ENCODE assay signal across 20 cellular contexts in the genomic region with DNA sequence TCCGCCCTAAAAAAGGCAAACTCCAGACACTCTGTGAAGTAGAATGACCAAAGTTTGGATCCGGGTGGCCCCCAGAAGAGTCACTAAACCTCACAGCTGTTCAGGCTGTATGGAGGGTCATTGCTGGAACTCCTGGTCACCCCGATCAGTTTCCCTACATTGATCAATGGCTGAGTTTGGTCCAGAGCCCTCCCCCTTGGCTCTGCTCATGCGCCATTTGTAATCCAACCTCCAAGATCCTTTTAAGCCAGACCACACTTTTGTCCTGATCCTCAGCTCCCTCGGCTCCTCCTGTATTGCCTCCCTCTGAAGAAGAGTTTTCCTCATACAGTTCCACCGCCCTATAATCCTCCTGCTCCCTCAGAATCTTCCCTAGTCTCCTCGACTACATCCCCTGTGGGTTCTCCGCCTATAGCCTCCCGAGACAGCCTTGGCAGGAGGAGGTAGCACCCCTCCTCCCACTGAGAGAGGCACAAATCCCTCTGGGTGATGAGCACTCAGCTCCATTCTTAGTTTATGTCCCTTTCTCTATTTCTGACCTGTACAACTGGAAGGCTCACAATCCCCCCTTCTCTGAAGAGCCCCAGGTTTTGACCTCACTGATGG. TPM values are rescaled to one million over a fixed set of nuclear protein-coding genes. Genes with fewer than 3 reads are reported as not detected.
DNase-seq lines count a peak whose midpoint lies in the region; ATAC-seq, FAIRE-seq and TF ChIP-seq lines count a peak whose summit lies in the region.
"Had no signal": no experiment of that assay in that cellular context is flagged by ENCODE, and none has a peak within 500 bp of the region (broad histone marks: within the 10 kb centered on the region; RNA-seq: fewer than 3 reads in every experiment).

No MANE protein-coding gene starts in this region.

- H3K79me1 ChIP-seq in H1 (ENCODE audit: low read depth, low read length) = no peaks in the 10 kb centered on the region
- no peaks in the 10 kb centered on the region for H3K79me1 ChIP-seq in neuronal stem cell (ENCODE audit: low read depth, low read length)

- H3K9ac ChIP-seq in H1 (replicated peaks in 1 of 4; ENCODE audit: extremely low read depth in 1 of 4, low read depth in 3 of 4, low read length in 3 of 4) (no peak overlapping the region), neuronal stem cell (ENCODE audit: low read depth, low read length, poor library complexity) (no peak overlapping the region)
- H3K9ac ChIP-seq: KMS-11 had no signal

- no peak overlapping the region for H3K56ac ChIP-seq in H1 (replicated peaks; ENCODE audit: insufficient read length, low read depth, low read length)

- no peaks in the 10 kb centered on the region for H3K27me3 ChIP-seq in CD8-positive, alpha-beta T cell (ENCODE audit: insufficient read depth, low read length)
- H3K27me3 ChIP-seq in H1 (replicated peaks in 1 of 4; ENCODE audit: control insufficient read depth in 3 of 4, extremely low read depth in 1 of 4, insufficient read depth in 3 of 4, low read length in 3 of 4) (no peaks in the 10 kb centered on the region), neuronal stem cell (ENCODE audit: control insufficient read depth in 3 of 3, insufficient read depth in 3 of 3, low read depth in 1 of 3, low read length in 3 of 3) (no peaks in the 10 kb centered on the region)

- peak in 1 of 7 experiments; percentile 43 for DNase-seq in CD8-positive, alpha-beta T cell
- DNase-seq in T-helper 17 cell (no peak), H1 (ENCODE audit: low read depth in 1 of 2, low spot score in 2 of 2) (no peak), neuronal stem cell (ENCODE audit: low spot score) (no peak), chondrocyte (ENCODE audit: low spot score) (no peak), DMS153 treated with DMSO at 0.1 percent for 48 hours (lab: John Stamatoyannopoulos, UW; ENCODE audit: unreplicated experiment) (no peak)
- no peak for DNase-seq in stimulated activated CD4-positive, alpha-beta T cell treated with anti-CD3 and anti-CD28 coated beads, Interleukin-1b, Interleukin-23, amount 100 ng/mL, for 48 hours
- DNase-seq: DMS79, GOT3, NCI-H1105, NCI-H2029 treated with DMSO at 0.1 percent for 48 hours, NCI-H226, NCI-H510A treated with DMSO at 0.1 percent for 48 hours, NCI-H748 treated with DMSO at 0.1 percent for 48 hours, SIG-M5 had no signal

- H3K14ac ChIP-seq in H1 (ENCODE audit: insufficient read length) (no peak overlapping the region), neuronal stem cell (ENCODE audit: low read length) (no peak overlapping the region)

- peaks cover 4% of the 10 kb centered on the region for H3K4me1 Mint-ChIP-seq in CD8-positive, alpha-beta T cell (ENCODE audit: low read depth)
- H3K4me1 Mint-ChIP-seq in T-helper 17 cell = peaks cover 6% of the 10 kb centered on the region
- peaks cover 3% of the 10 kb centered on the region for H3K4me1 Mint-ChIP-seq in chondrocyte (ENCODE audit: low read depth)

- H3K36me3 ChIP-seq in CD8-positive, alpha-beta T cell (ENCODE audit: insufficient read depth, low read length) = no peaks in the 10 kb centered on the region
- H3K36me3 ChIP-seq in H1 (ENCODE audit: control insufficient read depth in 2 of 4, insufficient read depth in 4 of 4, low read length in 3 of 4) (no peaks in the 10 kb centered on the region), neuronal stem cell (replicated peaks in 1 of 2; ENCODE audit: control insufficient read depth in 2 of 2, insufficient read depth in 2 of 2, low read length in 2 of 2) (no peaks in the 10 kb centered on the region)

- ATAC-seq in CD8-positive, alpha-beta T cell = no peak
- ATAC-seq in T-helper 17 cell (no peak), GM18519 (IDR thresholded peaks at IDR 0.05; ENCODE audit: low FRiP score, unreplicated experiment) (no peak)

- 79% methylated on average over 9 of the region's 9 CpGs; no CpG with 5 or more reads in 1 of the 2 experiments for whole genome bisulfite sequencing in H1 (ENCODE audit: extremely low coverage in 1 of 2, insufficient coverage in 1 of 2, insufficient read length in 1 of 2, insufficient replicate concordance in 2 of 2, low coverage in 1 of 2, low lambda C conversion rate in 2 of 2, missing lambda C conversion rate in 1 of 2), 2 experiments
- no CpG with 5 or more reads among the region's 9 CpGs for WGBS in neuronal stem cell (ENCODE audit: extremely low coverage in 2 of 2, insufficient read length in 2 of 2, insufficient replicate concordance in 1 of 2), 2 donors

- no peak overlapping the region for H3K4me3 ChIP-seq in CD8-positive, alpha-beta T cell (ENCODE audit: low read depth, low read length)
- H3K4me3 ChIP-seq in H1 (ENCODE audit: extremely low read depth in 1 of 4, insufficient read depth in 2 of 4, low read depth in 3 of 4, low read length in 4 of 4) (no peak overlapping the region), neuronal stem cell (ENCODE audit: low read length in 2 of 2) (no peak overlapping the region)

- H3K9me3 Mint-ChIP-seq in CD8-positive, alpha-beta T cell = no peaks in the 10 kb centered on the region
- H3K9me3 Mint-ChIP-seq in chondrocyte (ENCODE audit: low read depth) = no peaks in the 10 kb centered on the region

- H3K27me3 Mint-ChIP-seq in CD8-positive, alpha-beta T cell (ENCODE audit: low read depth) = no peaks in the 10 kb centered on the region
- H3K27me3 Mint-ChIP-seq in T-helper 17 cell (no peaks in the 10 kb centered on the region), chondrocyte (ENCODE audit: low read depth) (peaks cover 7% of the 10 kb centered on the region)

- no peaks in the 10 kb centered on the region for H3K4me1 ChIP-seq in CD8-positive, alpha-beta T cell (ENCODE audit: insufficient read depth, low read length)
- H3K4me1 ChIP-seq in H1 (replicated peaks in 1 of 4; ENCODE audit: control insufficient read depth in 3 of 4, insufficient read depth in 4 of 4, low read length in 3 of 4) = peaks cover 0 to 6% (median 2%) of the 10 kb centered on the region in 4 experiments; a peak in 5 of 7 replicates
- peaks cover 3 to 7% of the 10 kb centered on the region in 2 donors for H3K4me1 ChIP-seq in neuronal stem cell (ENCODE audit: control insufficient read depth in 2 of 2, insufficient read depth in 1 of 2, low read depth in 1 of 2, low read length in 2 of 2)

- H3K23ac ChIP-seq in H1 (ENCODE audit: insufficient read length) (no peak overlapping the region), neuronal stem cell (ENCODE audit: low read depth, low read length, poor library complexity) (no peak overlapping the region)

- H2BK120ac ChIP-seq in H1 (replicated peaks; ENCODE audit: low read depth, low read length) = no peak overlapping the region
- no peak overlapping the region for H2BK120ac ChIP-seq in neuronal stem cell (ENCODE audit: low read depth, low read length)

- H3K79me2 ChIP-seq in H1 (ENCODE audit: control insufficient read depth in 1 of 2, insufficient read depth in 2 of 2, low read length in 2 of 2) = no peaks in the 10 kb centered on the region

- no peaks in the 10 kb centered on the region for H3K23me2 ChIP-seq in H1 (ENCODE audit: low read depth, low read length)

- H4K5ac ChIP-seq in H1 (ENCODE audit: insufficient read length, low read depth, low read length) = no peak overlapping the region

- H3K9me3 ChIP-seq in CD8-positive, alpha-beta T cell (ENCODE audit: low read length) = no peaks in the 10 kb centered on the region
- no peaks in the 10 kb centered on the region for H3K9me3 ChIP-seq in T-helper 17 cell (ENCODE audit: control insufficient read depth, low read length, poor library complexity, severe bottlenecking)
- no peaks in the 10 kb centered on the region for H3K9me3 ChIP-seq in H1 (ENCODE audit: insufficient read depth in 2 of 2, low read depth in 1 of 2, low read length in 1 of 2)
- H3K9me3 ChIP-seq in neuronal stem cell (replicated peaks in 1 of 2; ENCODE audit: control insufficient read depth in 2 of 2, insufficient read depth in 1 of 2, low read depth in 1 of 2, low read length in 2 of 2) = no peaks in the 10 kb centered on the region

- H2AK5ac ChIP-seq in H1 (ENCODE audit: low read depth, low read length) (no peak overlapping the region), neuronal stem cell (ENCODE audit: low read depth, low read length) (no peak overlapping the region)

- H3K4ac ChIP-seq in H1 (replicated peaks; ENCODE audit: insufficient read length, low read depth, low read length) (no peak overlapping the region), neuronal stem cell (ENCODE audit: low read length) (no peak overlapping the region)

- H3K18ac ChIP-seq in H1 (ENCODE audit: extremely low read depth, low read length) (no peak overlapping the region), neuronal stem cell (ENCODE audit: low read length) (no peak overlapping the region)

- peak overlapping the region; percentile 48; the same call in 1 of the 2 replicates for H2BK20ac ChIP-seq in H1 (ENCODE audit: low read length)

- POLR2A ChIA-PET in CD8-positive, alpha-beta T cell (lab: Charles Lee) = no interaction called here
- POLR2A ChIA-PET in H1 (lab: Charles Lee; ENCODE audit: partially characterized antibody) = interaction anchor here (1.7 kb wide), 1 partner anchor 61 kb away, joined by 5 read pairs; a partner anchor contains a TSS

- H4K20me1 ChIP-seq in H1 (replicated peaks in 1 of 2; ENCODE audit: control insufficient read depth in 1 of 2, insufficient read depth in 2 of 2, low read length in 2 of 2) = no peaks in the 10 kb centered on the region

- no peak for TF ChIP-seq EP300 in H1 (IDR thresholded peaks at IDR 0.05; ENCODE audit: borderline replicate concordance in 1 of 2, low read depth in 2 of 2, low read length in 2 of 2)

- H3K4me2 ChIP-seq in H1 (ENCODE audit: insufficient read depth in 1 of 2, low read depth in 2 of 2, low read length in 2 of 2) (no peak overlapping the region), neuronal stem cell (ENCODE audit: insufficient read depth, low read length, poor library complexity, severe bottlenecking) (no peak overlapping the region)
- H3K4me2 ChIP-seq: KMS-11 had no signal

- H3K27ac Mint-ChIP-seq in CD8-positive, alpha-beta T cell = peak overlapping the region; percentile 62
- peak overlapping the region; percentile 83 for H3K27ac Mint-ChIP-seq in T-helper 17 cell
- H3K27ac Mint-ChIP-seq in chondrocyte (ENCODE audit: unreplicated experiment) = no peak overlapping the region

- TF ChIP-seq POLR2A in H1 (IDR thresholded peaks at IDR 0.05; ENCODE audit: control extremely low read depth in 1 of 2, low read depth in 2 of 2, low read length in 2 of 2) = no peak

- H2BK5ac ChIP-seq in H1 (ENCODE audit: low read depth, low read length) = no peak overlapping the region
- no peak overlapping the region for H2BK5ac ChIP-seq in neuronal stem cell (ENCODE audit: low read length)

- H3K4me3 Mint-ChIP-seq in CD8-positive, alpha-beta T cell = no peak overlapping the region
- no peak overlapping the region for H3K4me3 Mint-ChIP-seq in T-helper 17 cell
- no peak overlapping the region for H3K4me3 Mint-ChIP-seq in chondrocyte (ENCODE audit: unreplicated experiment)

- intact Hi-C loops in CD8-positive, alpha-beta T cell (cut with DNase I, micrococcal nuclease) = loop anchor here in 1 of 2 experiments (5.0 kb wide), 1 partner anchor 897 kb away; no protein-coding TSS in a partner anchor

- no peak for FAIRE-seq in H1 (lab: Jason Lieb, UNC)
- FAIRE-seq: A204.1, HTR-8/SVneo had no signal

- no peak overlapping the region for H4K91ac ChIP-seq in H1 (replicated peaks; ENCODE audit: insufficient read length, low read length)
- no peak overlapping the region for H4K91ac ChIP-seq in neuronal stem cell (ENCODE audit: low read depth, low read length, poor library complexity)

- no peaks in the 10 kb centered on the region for H3K36me3 Mint-ChIP-seq in CD8-positive, alpha-beta T cell
- H3K36me3 Mint-ChIP-seq in T-helper 17 cell (ENCODE audit: low read depth) (no peaks in the 10 kb centered on the region), chondrocyte (ENCODE audit: low read depth) (no peaks in the 10 kb centered on the region)

- H4K8ac ChIP-seq in H1 (ENCODE audit: extremely low read depth, insufficient read depth, low read length) = no peak overlapping the region
- no peak overlapping the region for H4K8ac ChIP-seq in neuronal stem cell (ENCODE audit: low read depth, low read length)

- H2AFZ ChIP-seq in H1 (ENCODE audit: low read length) (peak overlapping the region; percentile 70), neuronal stem cell (ENCODE audit: low read length) (peak overlapping the region; percentile 79)

- H2BK15ac ChIP-seq in H1 (ENCODE audit: low read length) (no peak overlapping the region), neuronal stem cell (ENCODE audit: low read length) (no peak overlapping the region)

- no peak for TF ChIP-seq CTCF in CD8-positive, alpha-beta T cell (IDR thresholded peaks at IDR 0.05)
- no peak for TF ChIP-seq CTCF in H1 (IDR thresholded peaks at IDR 0.05; ENCODE audit: control extremely low read depth in 1 of 3, insufficient read depth in 1 of 3, low read depth in 1 of 3, low read length in 3 of 3)
- no peak for TF ChIP-seq CTCF in chondrocyte (IDR thresholded peaks at IDR 0.05)

- no peak overlapping the region for H3K27ac ChIP-seq in CD8-positive, alpha-beta T cell (ENCODE audit: low read depth, low read length)
- H3K27ac ChIP-seq in H1 (ENCODE audit: low read depth, low read length) = no peak overlapping the region
- H3K27ac ChIP-seq in neuronal stem cell (replicated peaks; ENCODE audit: low read length) = no peak overlapping the region
- H3K27ac ChIP-seq: C4-2B, KMS-11 had no signal

- no peak for TF ChIP-seq RAD21 in H1 (IDR thresholded peaks at IDR 0.05 in 1 of 2, conservative IDR thresholded peaks at IDR 0.05 in 1 of 2; ENCODE audit: low read depth in 2 of 2, low read length in 2 of 2)

- no peak overlapping the region for H2BK12ac ChIP-seq in H1 (ENCODE audit: low read depth, low read length)
- H2BK12ac ChIP-seq in neuronal stem cell (ENCODE audit: low read length) = no peak overlapping the region

- CTCF ChIA-PET in CD8-positive, alpha-beta T cell (lab: Charles Lee) = interaction anchor here (2.2 kb wide), 1 partner anchor 10 kb away, joined by 5 read pairs; no protein-coding TSS in a partner anchor
- CTCF ChIA-PET in H1 (lab: Charles Lee; ENCODE audit: partially characterized antibody) = interaction anchor here (0.6 to 1.5 kb wide), 7 partner anchors 8 to 424 kb away, joined by 3 to 5 read pairs (median 3); no protein-coding TSS in a partner anchor

RNA-seq across cellular contexts. Expression of a gene that starts 42.2 kb away (rescaled TPM):
- 10 to 100 TPM; 69.6 to 75.2 TPM for total RNA-seq in CD8-positive, alpha-beta T cell
- total RNA-seq in T-helper 17 cell (10 to 100 TPM; 65.2 to 77.2 TPM), chondrocyte (13.3 to 17.7 TPM (median 14.7 TPM) in 3 replicates)
- total RNA-seq in H1 (2021; fragmentation: NEBNext Ultra II Directional; extraction: Animal tissue kit (Norgen Biotek cat#: 25700)) = 14.0 and 14.3 TPM in 2 replicates
- polyA plus RNA-seq in H1 (2011; rRNA removed) = 2.7 and 3.0 TPM in 2 replicates
- 4.9 TPM for polyA plus RNA-seq in H1 (2011; cell fraction: cytosol; rRNA removed)
- polyA plus RNA-seq in H1 (2011; cell fraction: nucleus; rRNA removed) = 4.0 TPM
- 4.6 to 10.1 TPM (median 5.8 TPM) in 4 replicates for polyA plus RNA-seq in H1 (2012, experiment 1 of 2)
- polyA plus RNA-seq in H1 (2012, experiment 2 of 2) = 0.52 TPM
- polyA plus RNA-seq in H1 (2013, experiment 1 of 2) = 7.0 TPM
- 6.1 TPM for polyA plus RNA-seq in H1 (2013, experiment 2 of 2)
- 9.8 and 15.0 TPM in 2 replicates for polyA minus RNA-seq in H1 (2011; rRNA and poly(A)+ RNA removed)
- polyA minus RNA-seq in H1 (2011; cell fraction: cytosol; rRNA and poly(A)+ RNA removed) = 15.0 TPM
- 20.7 TPM for polyA minus RNA-seq in H1 (2011; cell fraction: nucleus; rRNA and poly(A)+ RNA removed)
- polyA plus RNA-seq in neuronal stem cell (2013, experiment 1 of 2) = 6.0 TPM
- polyA plus RNA-seq in neuronal stem cell (2013, experiment 2 of 2) = 6.1 TPM

RNA-seq across cellular contexts. Expression of a gene that starts 51.8 kb away (rescaled TPM):
- total RNA-seq in CD8-positive, alpha-beta T cell = 1,000 to 10,000 TPM; 1,584 to 1,674 TPM
- total RNA-seq in T-helper 17 cell (1,000 to 10,000 TPM; 1,360 to 1,402 TPM), chondrocyte (649 to 687 TPM (median 652 TPM) in 3 replicates)
- total RNA-seq in H1 (2021; fragmentation: NEBNext Ultra II Directional; extraction: Animal tissue kit (Norgen Biotek cat#: 25700)) = 1,933 and 1,965 TPM in 2 replicates
- polyA plus RNA-seq in H1 (2011; rRNA removed) = 569 and 939 TPM in 2 replicates
- 1,939 TPM for polyA plus RNA-seq in H1 (2011; cell fraction: cytosol; rRNA removed)
- 877 TPM for polyA plus RNA-seq in H1 (2011; cell fraction: nucleus; rRNA removed)
- polyA plus RNA-seq in H1 (2012, experiment 1 of 2) = 1,760 to 2,308 TPM (median 2,004 TPM) in 4 replicates
- polyA plus RNA-seq in H1 (2012, experiment 2 of 2) = 2,317 TPM
- 3,499 TPM for polyA plus RNA-seq in H1 (2013, experiment 1 of 2)
- polyA plus RNA-seq in H1 (2013, experiment 2 of 2) = 3,466 TPM
- 323 and 330 TPM in 2 replicates for polyA minus RNA-seq in H1 (2011; rRNA and poly(A)+ RNA removed)
- polyA minus RNA-seq in H1 (2011; cell fraction: cytosol; rRNA and poly(A)+ RNA removed) = 341 TPM
- 693 TPM for polyA minus RNA-seq in H1 (2011; cell fraction: nucleus; rRNA and poly(A)+ RNA removed)
- 3,875 TPM for polyA plus RNA-seq in neuronal stem cell (2013, experiment 1 of 2)
- polyA plus RNA-seq in neuronal stem cell (2013, experiment 2 of 2) = 3,871 TPM
